ENCODE assay signal across 8 cellular contexts in genomic region chr11:67606150-67606476, GRCh38. TPM values are rescaled to one million over a fixed set of nuclear protein-coding genes. Genes with fewer than 3 reads are reported as not detected.
DNase-seq lines count a peak whose midpoint lies in the region; ATAC-seq and TF ChIP-seq lines count a peak whose summit lies in the region.

No MANE protein-coding gene starts in this region.

- CTCF ChIA-PET in MCF 10A (lab: Yijun Ruan, JAX) = interaction anchor here (0.5 to 0.6 kb wide), 2 partner anchors 21 to 283 kb away, joined by 3 read pairs; no protein-coding TSS in a partner anchor

- ATAC-seq in activated T-cell treated with anti-CD3 and anti-CD28 coated beads, Interleukin-2, amount 50 U/mL, for 72 hours (replicated peaks in 1 of 2) = no peak
- ATAC-seq in lung (ENCODE audit: insufficient read depth, low FRiP score) (no peak), upper lobe of right lung (no peak), GM19395 (IDR thresholded peaks at IDR 0.05; ENCODE audit: unreplicated experiment) (no peak)

- H3K27ac ChIP-seq in lung (ENCODE audit: low read depth in 1 of 2, low read length in 1 of 2) (peak overlapping the region in 1 of 2 donors; percentile 79), upper lobe of right lung (peak overlapping the region; percentile 91)

- POLR2A ChIA-PET in MCF 10A (lab: Yijun Ruan, JAX) = interaction anchor here (1.4 to 2.7 kb wide), 3 partner anchors 11 to 23 kb away, joined by 7 to 12 read pairs (median 11); partner anchors contain the start of gene GSTP1

- DNase-seq in activated T-cell treated with anti-CD3 and anti-CD28 coated beads, Interleukin-2, amount 50 U/mL, for 72 hours = no peak
- DNase-seq in activated T-cell treated with anti-CD3 and anti-CD28 coated beads for 4 hours (no peak), MCF 10A (ENCODE audit: unreplicated experiment) (no peak), lung (ENCODE audit: low spot score) (no peak), upper lobe of right lung (no peak), hippocampal formation (lab: John Stamatoyannopoulos, UW) (no peak), UCSD-AML1 (lab: John Stamatoyannopoulos, UW; ENCODE audit: unreplicated experiment) (no peak)

- H3K4me1 Mint-ChIP-seq in activated T-cell treated with anti-CD3 and anti-CD28 coated beads, Interleukin-2, amount 50 U/mL, for 72 hours (ENCODE audit: low read depth) = peaks cover 29% of the 10 kb centered on the region
- no peaks in the 10 kb centered on the region for H3K4me1 Mint-ChIP-seq in MCF 10A (ENCODE audit: insufficient read depth, unreplicated experiment)

- TF ChIP-seq CTCF in MCF 10A (IDR thresholded peaks at IDR 0.05; ENCODE audit: unreplicated experiment) = no peak
- no peak for TF ChIP-seq CTCF in lung (IDR thresholded peaks at IDR 0.05; ENCODE audit: control extremely low read depth, extremely low read depth)
- TF ChIP-seq CTCF in upper lobe of right lung (IDR thresholded peaks at IDR 0.05) = no peak

- no peaks in the 10 kb centered on the region for H3K9me3 ChIP-seq in lung (ENCODE audit: control insufficient read depth in 2 of 2, insufficient read depth in 1 of 2, low read length in 1 of 2)
- no peaks in the 10 kb centered on the region for H3K9me3 ChIP-seq in upper lobe of right lung

- H3K4me3 Mint-ChIP-seq in activated T-cell treated with anti-CD3 and anti-CD28 coated beads, Interleukin-2, amount 50 U/mL, for 72 hours = peak overlapping the region; percentile 88 to 93
- H3K4me3 Mint-ChIP-seq in MCF 10A (ENCODE audit: unreplicated experiment) = peak overlapping the region; percentile 80

- no TSS peak for BruUV-seq in MCF 10A (replicated peaks; lab: Mats Ljungman, UMichigan)

- peaks cover 3 to 13% of the 10 kb centered on the region in 2 donors for H3K36me3 Mint-ChIP-seq in activated T-cell treated with anti-CD3 and anti-CD28 coated beads, Interleukin-2, amount 50 U/mL, for 72 hours (ENCODE audit: insufficient read depth in 2 of 2)
- peaks cover 17% of the 10 kb centered on the region for H3K36me3 Mint-ChIP-seq in MCF 10A (ENCODE audit: insufficient read depth, unreplicated experiment)

- H3K4me3 ChIP-seq in lung (peak overlapping the region; percentile 81), upper lobe of right lung (peak overlapping the region; percentile 99)

- peaks cover 0 to 19% of the 10 kb centered on the region in 2 donors for H3K36me3 ChIP-seq in lung (ENCODE audit: control insufficient read depth in 2 of 2, insufficient read depth in 2 of 2, low read length in 2 of 2)
- peaks cover 27% of the 10 kb centered on the region for H3K36me3 ChIP-seq in upper lobe of right lung

- WGBS in lung, 2 donors = 36 to 49% methylated on average over 14 of the region's 14 CpGs

- intact Hi-C loops in MCF 10A (cut with micrococcal nuclease) = loop anchor here (1.0 kb wide), 1 partner anchor 34 kb away; no protein-coding TSS in a partner anchor
- intact Hi-C loops in upper lobe of right lung (cut with DNase I) = no loop called here

- H3K27me3 ChIP-seq in lung (ENCODE audit: control insufficient read depth, insufficient read depth) = no peaks in the 10 kb centered on the region
- H3K27me3 ChIP-seq in upper lobe of right lung = no peaks in the 10 kb centered on the region

- no peak overlapping the region for H3K27ac Mint-ChIP-seq in activated T-cell treated with anti-CD3 and anti-CD28 coated beads, Interleukin-2, amount 50 U/mL, for 72 hours
- peak overlapping the region; percentile 88 for H3K27ac Mint-ChIP-seq in MCF 10A (ENCODE audit: low read depth, unreplicated experiment)

- peaks cover 4 to 10% of the 10 kb centered on the region in 2 donors for H3K4me1 ChIP-seq in lung (ENCODE audit: control insufficient read depth in 2 of 2, insufficient read depth in 2 of 2, low read length in 2 of 2)
- H3K4me1 ChIP-seq in upper lobe of right lung = peaks cover 20% of the 10 kb centered on the region

- peaks cover 16% of the 10 kb centered on the region for H3K27me3 Mint-ChIP-seq in activated T-cell treated with anti-CD3 and anti-CD28 coated beads, Interleukin-2, amount 50 U/mL, for 72 hours (ENCODE audit: low read depth)
- peaks cover 2% of the 10 kb centered on the region for H3K27me3 Mint-ChIP-seq in MCF 10A (ENCODE audit: insufficient read depth, unreplicated experiment)

- no peaks in the 10 kb centered on the region for H3K9me3 Mint-ChIP-seq in activated T-cell treated with anti-CD3 and anti-CD28 coated beads, Interleukin-2, amount 50 U/mL, for 72 hours
- no peaks in the 10 kb centered on the region for H3K9me3 Mint-ChIP-seq in MCF 10A (ENCODE audit: unreplicated experiment)

RNA-seq across cellular contexts. Expression of gene NDUFV1, which starts 0.6 kb away (rescaled TPM):
- 100 to 1,000 TPM; 220 to 244 TPM for total RNA-seq in activated T-cell treated with anti-CD3 and anti-CD28 coated beads, Interleukin-2, amount 50 U/mL, for 72 hours
- total RNA-seq in MCF 10A (2022) (158 and 223 TPM in 2 replicates), lung (100 to 1,000 TPM; 144 to 191 TPM), upper lobe of right lung (141 TPM)
- 100 to 1,000 TPM; 113 to 137 TPM for polyA plus RNA-seq in lung

RNA-seq across cellular contexts. Expression of gene GSTP1, which starts 22.5 kb away (rescaled TPM):
- total RNA-seq in activated T-cell treated with anti-CD3 and anti-CD28 coated beads, Interleukin-2, amount 50 U/mL, for 72 hours = 100 to 1,000 TPM; 199 to 215 TPM
- total RNA-seq in MCF 10A (2022) = 1,641 and 1,733 TPM in 2 replicates
- total RNA-seq in lung = 100 to 1,000 TPM; 632 to 928 TPM
- 1,000 to 10,000 TPM; 1,119 to 2,206 TPM for polyA plus RNA-seq in lung
- total RNA-seq in upper lobe of right lung = 751 TPM

RNA-seq across cellular contexts. Expression of gene NUDT8, which starts 23.6 kb away (rescaled TPM):
- total RNA-seq in activated T-cell treated with anti-CD3 and anti-CD28 coated beads, Interleukin-2, amount 50 U/mL, for 72 hours = 10 to 100 TPM; 19.6 to 24.6 TPM
- 3.6 and 6.9 TPM in 2 replicates for total RNA-seq in MCF 10A (2022)
- total RNA-seq in lung = 10 to 100 TPM in 1 of 2 donors, 1 to 10 TPM in 1; 6.3 to 19.9 TPM
- polyA plus RNA-seq in lung = 10 to 100 TPM; 12.1 to 22.3 TPM
- total RNA-seq in upper lobe of right lung = 12.2 TPM

RNA-seq across cellular contexts. Expression of gene TBX10, which starts 33.5 kb away (rescaled TPM):
- total RNA-seq in activated T-cell treated with anti-CD3 and anti-CD28 coated beads, Interleukin-2, amount 50 U/mL, for 72 hours = not detected
- total RNA-seq in MCF 10A (2022) = not detected in 2 replicates
- not detected for total RNA-seq in lung
- not detected for polyA plus RNA-seq in lung
- total RNA-seq in upper lobe of right lung = not detected

RNA-seq across cellular contexts. Expression of gene ACY3, which starts 44.4 kb away (rescaled TPM):
- total RNA-seq in activated T-cell treated with anti-CD3 and anti-CD28 coated beads, Interleukin-2, amount 50 U/mL, for 72 hours = under 1 TPM; 0.30 to 0.31 TPM
- total RNA-seq in MCF 10A (2022) = not detected in 2 replicates
- under 1 TPM in 1 of 2 donors, not detected in 1; 0.58 TPM for total RNA-seq in lung
- polyA plus RNA-seq in lung = under 1 TPM; 0.42 to 0.73 TPM
- total RNA-seq in upper lobe of right lung = 0.32 TPM
